ENCODE assay signal across 12 cellular contexts in the genomic region with DNA sequence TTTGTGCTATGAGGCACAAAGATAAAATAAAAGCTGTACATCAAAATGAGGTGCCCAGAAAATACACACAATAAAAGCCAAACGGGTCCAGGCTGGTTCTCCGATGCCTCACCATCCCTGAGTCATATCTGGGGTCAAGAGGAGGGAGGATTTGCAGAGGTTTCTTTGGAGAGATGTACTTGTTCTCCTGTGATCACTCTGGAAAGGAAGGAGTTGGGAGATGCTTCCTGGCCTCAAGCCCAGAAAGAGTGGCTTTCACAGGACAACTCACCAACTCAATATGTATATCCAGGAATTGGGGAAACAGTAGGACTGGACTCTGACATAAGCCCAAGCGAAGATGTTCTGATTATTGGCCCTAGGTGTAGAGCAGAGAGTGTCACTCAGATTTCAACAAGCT. TPM values are rescaled to one million over a fixed set of nuclear protein-coding genes. Genes with fewer than 3 reads are reported as not detected.
DNase-seq lines count a peak whose midpoint lies in the region; ATAC-seq lines count a peak whose summit lies in the region.
"Had no signal": no experiment of that assay in that cellular context is flagged by ENCODE, and none has a peak within 500 bp of the region (broad histone marks: within the 10 kb centered on the region; RNA-seq: fewer than 3 reads in every experiment).

No MANE protein-coding gene starts in this region.

- peak overlapping the region; percentile 93 for H3K27ac ChIP-seq in epithelial cell of prostate
- H3K27ac ChIP-seq: testis had no signal

- no peak for ATAC-seq in GM18517 (IDR thresholded peaks at IDR 0.05; ENCODE audit: unreplicated experiment)
- no peak for ATAC-seq in GM21528 (IDR thresholded peaks at IDR 0.05; ENCODE audit: low FRiP score, unreplicated experiment)

- DNase-seq in EH (ENCODE audit: low read depth) (peak; percentile 98), NCI-H446 treated with DMSO at 0.1 percent for 48 hours (lab: John Stamatoyannopoulos, UW) (peak; percentile 23), epithelial cell of prostate (ENCODE audit: low read depth, low spot score) (peak; percentile 85), occipital lobe (lab: John Stamatoyannopoulos, UW) (peak; percentile 11), T-helper 2 cell (no peak), iPS-NIHi11 (ENCODE audit: low spot score) (no peak)
- DNase-seq: activated CD4-positive, alpha-beta memory T cell treated with anti-CD3 and anti-CD28 coated beads for 36 hours; Kasumi-1; NCI-H510A; testis had no signal

RNA-seq across cellular contexts. Expression of a gene that starts 51.9 kb away (rescaled TPM):
- 26.5 TPM for total RNA-seq in occipital lobe

Comparison
In these comparisons a context has a peak if more than half of its experiments do, and no peak if none do; other contexts are left out.
1. DNase-seq: peak in EH (single experiment), NCI-H446 treated with DMSO at 0.1 percent for 48 hours (single experiment), epithelial cell of prostate (single experiment) and occipital lobe (single experiment); none in T-helper 2 cell (0 of 5) and iPS-NIHi11 (single experiment).